In genomic region chr5:26031481-26031880, GRCh38 we compare ENCODE assay signal across 22 cellular contexts.
DNase-seq lines count a peak whose midpoint lies in the region; ATAC-seq and TF ChIP-seq lines count a peak whose summit lies in the region.
"Had no signal": no experiment of that assay in that cellular context is flagged by ENCODE, and none has a peak within 500 bp of the region (broad histone marks: within the 10 kb centered on the region; RNA-seq: fewer than 3 reads in every experiment).

No MANE protein-coding gene starts in this region.

- peaks cover 15% of the 10 kb centered on the region for H3K79me1 ChIP-seq in trophoblast cell (ENCODE audit: low read length)

- ATAC-seq in HG03025 (IDR thresholded peaks at IDR 0.05; ENCODE audit: low FRiP score, unreplicated experiment), result no peak

- H3K36me3 ChIP-seq in trophoblast cell (ENCODE audit: control insufficient read depth in 1 of 2, insufficient read depth in 2 of 2, low read length in 2 of 2), result no peaks in the 10 kb centered on the region
- H3K36me3 ChIP-seq: BE2C; BLaER1 treated with 17β-estradiol and CSF1 and Interleukin-3, amounts not matched to agents 10 nM and 100 nM had no signal

- H3K27me3 Mint-ChIP-seq in activated naive CD4-positive, alpha-beta T cell treated with anti-CD3 and anti-CD28 coated beads, Interleukin-2, amount 10 ng/mL, durations not matched to agents 7 days and 5 days, result no peaks in the 10 kb centered on the region
- no peaks in the 10 kb centered on the region for H3K27me3 Mint-ChIP-seq in activated naive CD4-positive, alpha-beta T cell treated with anti-CD3 and anti-CD28 coated beads for 36 hours (ENCODE audit: low read depth)
- H3K27me3 Mint-ChIP-seq in nephron progenitor cell (ENCODE audit: low read depth, poor library complexity), result no peaks in the 10 kb centered on the region
- H3K27me3 Mint-ChIP-seq: CD4-positive, alpha-beta T cell; CD8-positive, alpha-beta memory T cell had no signal

- WGBS in trophoblast cell (ENCODE audit: extremely low coverage, insufficient coverage, insufficient read length), result no CpG with 5 or more reads among the region's 3 CpGs

- H3K4me3 ChIP-seq in trophoblast cell (ENCODE audit: low read depth, low read length), result no peak overlapping the region
- H3K4me3 ChIP-seq: BLaER1 treated with 17β-estradiol and CSF1 and Interleukin-3, amounts not matched to agents 10 nM and 100 nM had no signal

- peak overlapping the region; percentile 91 for H2BK5ac ChIP-seq in trophoblast cell (ENCODE audit: low read depth, low read length, poor library complexity)

- peak overlapping the region; percentile 97 for H3K27ac ChIP-seq in trophoblast cell (ENCODE audit: low read depth, low read length)
- H3K27ac ChIP-seq: 22Rv1; BLaER1 treated with 17β-estradiol and CSF1 and Interleukin-3, amounts not matched to agents 10 nM and 100 nM had no signal

- H3K9me3 ChIP-seq in trophoblast cell (ENCODE audit: insufficient read depth, low read depth, low read length), result no peaks in the 10 kb centered on the region
- H3K9me3 ChIP-seq: BE2C; BLaER1 treated with 17β-estradiol and CSF1 and Interleukin-3, amounts not matched to agents 10 nM and 100 nM had no signal

- H2AFZ ChIP-seq in trophoblast cell (ENCODE audit: insufficient read depth, low read length, poor library complexity), result no peak overlapping the region

- no peak for DNase-seq in activated naive CD4-positive, alpha-beta T cell treated with anti-CD3 and anti-CD28 coated beads, Interleukin-2, amount 10 ng/mL, durations not matched to agents 7 days and 5 days
- no peak for DNase-seq in activated naive CD4-positive, alpha-beta T cell treated with anti-CD3 and anti-CD28 coated beads for 36 hours
- DNase-seq in SK-N-DZ (ENCODE audit: low spot score) (peak; percentile 89), islet precursor cell (peak; percentile 90), trophoblast cell (peak in 1 of 2 donors; percentile 0), nephron progenitor cell (no peak), DMS153 (lab: John Stamatoyannopoulos, UW) (no peak)
- DNase-seq: ACHN; AML-193; BE2C; CD4-positive, alpha-beta T cell; CD8-positive, alpha-beta memory T cell; DMS 273 treated with DMSO at 0.1 percent for 48 hours; DMS53; DMS79 treated with DMSO at 0.1 percent for 48 hours; GOT3; H7; HCEC 1CT had no signal

- no peak for TF ChIP-seq CTCF in nephron progenitor cell (IDR thresholded peaks at IDR 0.05)

- no peak overlapping the region for H3K4me3 Mint-ChIP-seq in activated naive CD4-positive, alpha-beta T cell treated with anti-CD3 and anti-CD28 coated beads, Interleukin-2, amount 10 ng/mL, durations not matched to agents 7 days and 5 days
- H3K4me3 Mint-ChIP-seq in activated naive CD4-positive, alpha-beta T cell treated with anti-CD3 and anti-CD28 coated beads for 36 hours, result no peak overlapping the region
- H3K4me3 Mint-ChIP-seq in nephron progenitor cell, result no peak overlapping the region
- H3K4me3 Mint-ChIP-seq: CD14-positive monocyte; CD4-positive, alpha-beta T cell; CD8-positive, alpha-beta memory T cell had no signal

- H2BK12ac ChIP-seq in trophoblast cell (ENCODE audit: low read length), result peak overlapping the region; percentile 92

- H4K8ac ChIP-seq in trophoblast cell (ENCODE audit: low read depth, low read length), result peak overlapping the region; percentile 35

- H3K4me2 ChIP-seq in trophoblast cell (ENCODE audit: low read length), result peak overlapping the region; percentile 38
- H3K4me2 ChIP-seq: BLaER1 treated with 17β-estradiol and CSF1 and Interleukin-3, amounts not matched to agents 10 nM and 100 nM had no signal

- intact Hi-C loops in activated naive CD4-positive, alpha-beta T cell treated with anti-CD3 and anti-CD28 coated beads for 36 hours (cut with micrococcal nuclease), result no loop called here

- H4K91ac ChIP-seq in trophoblast cell (ENCODE audit: low read depth, low read length), result peak overlapping the region; percentile 56

- no peak overlapping the region for H3K9ac ChIP-seq in trophoblast cell (ENCODE audit: low read length)
- H3K9ac ChIP-seq: BLaER1 treated with 17β-estradiol and CSF1 and Interleukin-3, amounts not matched to agents 10 nM and 100 nM had no signal

- peak overlapping the region; percentile 19 for H3K27ac Mint-ChIP-seq in activated naive CD4-positive, alpha-beta T cell treated with anti-CD3 and anti-CD28 coated beads, Interleukin-2, amount 10 ng/mL, durations not matched to agents 7 days and 5 days
- H3K27ac Mint-ChIP-seq in activated naive CD4-positive, alpha-beta T cell treated with anti-CD3 and anti-CD28 coated beads for 36 hours, result no peak overlapping the region
- no peak overlapping the region for H3K27ac Mint-ChIP-seq in nephron progenitor cell
- H3K27ac Mint-ChIP-seq: CD14-positive monocyte; CD4-positive, alpha-beta T cell; CD8-positive, alpha-beta memory T cell had no signal

- H3K4ac ChIP-seq in trophoblast cell (ENCODE audit: low read depth, low read length), result no peak overlapping the region

- H3K4me1 Mint-ChIP-seq in activated naive CD4-positive, alpha-beta T cell treated with anti-CD3 and anti-CD28 coated beads, Interleukin-2, amount 10 ng/mL, durations not matched to agents 7 days and 5 days, result no peaks in the 10 kb centered on the region
- H3K4me1 Mint-ChIP-seq in activated naive CD4-positive, alpha-beta T cell treated with anti-CD3 and anti-CD28 coated beads for 36 hours (ENCODE audit: low read depth), result no peaks in the 10 kb centered on the region
- H3K4me1 Mint-ChIP-seq in nephron progenitor cell, result no peaks in the 10 kb centered on the region
- H3K4me1 Mint-ChIP-seq: CD14-positive monocyte; CD8-positive, alpha-beta memory T cell had no signal

- no peak overlapping the region for H3K18ac ChIP-seq in trophoblast cell (ENCODE audit: low read length)

- no peak overlapping the region for H3K14ac ChIP-seq in trophoblast cell (ENCODE audit: low read length)

- H3K79me2 ChIP-seq in trophoblast cell (ENCODE audit: control insufficient read depth, insufficient read depth, low read length, poor library complexity), result no peaks in the 10 kb centered on the region

- H2AK5ac ChIP-seq in trophoblast cell (ENCODE audit: low read length), result no peak overlapping the region

- H4K12ac ChIP-seq in trophoblast cell (ENCODE audit: low read depth, low read length), result no peak overlapping the region

- no peaks in the 10 kb centered on the region for H3K36me3 Mint-ChIP-seq in activated naive CD4-positive, alpha-beta T cell treated with anti-CD3 and anti-CD28 coated beads, Interleukin-2, amount 10 ng/mL, durations not matched to agents 7 days and 5 days
- H3K36me3 Mint-ChIP-seq in activated naive CD4-positive, alpha-beta T cell treated with anti-CD3 and anti-CD28 coated beads for 36 hours (ENCODE audit: low read depth), result no peaks in the 10 kb centered on the region
- H3K36me3 Mint-ChIP-seq in nephron progenitor cell (ENCODE audit: low read depth), result no peaks in the 10 kb centered on the region
- H3K36me3 Mint-ChIP-seq: CD14-positive monocyte; CD8-positive, alpha-beta memory T cell had no signal

- no peaks in the 10 kb centered on the region for H3K27me3 ChIP-seq in trophoblast cell (ENCODE audit: insufficient read depth, low read length)
- H3K27me3 ChIP-seq: BE2C; BLaER1 treated with 17β-estradiol and CSF1 and Interleukin-3, amounts not matched to agents 10 nM and 100 nM had no signal

- H3K4me1 ChIP-seq in trophoblast cell (ENCODE audit: control insufficient read depth in 1 of 2, insufficient read depth in 2 of 2, low read length in 2 of 2), result peaks cover 0 to 6% of the 10 kb centered on the region in 2 experiments
- H3K4me1 ChIP-seq: BE2C; BLaER1 treated with 17β-estradiol and CSF1 and Interleukin-3, amounts not matched to agents 10 nM and 100 nM had no signal

- peaks cover 12% of the 10 kb centered on the region for H3K9me3 Mint-ChIP-seq in activated naive CD4-positive, alpha-beta T cell treated with anti-CD3 and anti-CD28 coated beads, Interleukin-2, amount 10 ng/mL, durations not matched to agents 7 days and 5 days
- peaks cover 4% of the 10 kb centered on the region for H3K9me3 Mint-ChIP-seq in activated naive CD4-positive, alpha-beta T cell treated with anti-CD3 and anti-CD28 coated beads for 36 hours
- peaks cover 5% of the 10 kb centered on the region for H3K9me3 Mint-ChIP-seq in nephron progenitor cell

- CTCF ChIA-PET in activated naive CD4-positive, alpha-beta T cell treated with anti-CD3 and anti-CD28 coated beads, Interleukin-2, amount 10 ng/mL, durations not matched to agents 7 days and 5 days (lab: Charles Lee), result no interaction called here
- CTCF ChIA-PET in activated naive CD4-positive, alpha-beta T cell treated with anti-CD3 and anti-CD28 coated beads for 36 hours (lab: Charles Lee), result no interaction called here

- no peak overlapping the region for H3K23ac ChIP-seq in trophoblast cell (ENCODE audit: low read length)

- H2BK120ac ChIP-seq in trophoblast cell (ENCODE audit: insufficient read depth, low read length, poor library complexity), result peak overlapping the region; percentile 94

Comparison
In these comparisons a context has a peak if more than half of its experiments do, and no peak if none do; other contexts are left out.
1. DNase-seq: peak in SK-N-DZ (single experiment) and islet precursor cell (single experiment); none in activated naive CD4-positive, alpha-beta T cell treated with anti-CD3 and anti-CD28 coated beads, Interleukin-2, amount 10 ng/mL, durations not matched to agents 7 days and 5 days (single experiment), activated naive CD4-positive, alpha-beta T cell treated with anti-CD3 and anti-CD28 coated beads for 36 hours (single experiment), nephron progenitor cell (single experiment) and DMS153 (single experiment).